ENCODE assay signal across 12 cellular contexts in genomic region chr10:95820363-95820762, GRCh38.
DNase-seq lines count a peak whose midpoint lies in the region; ATAC-seq and TF ChIP-seq lines count a peak whose summit lies in the region.
"Had no signal": no experiment of that assay in that cellular context is flagged by ENCODE, and none has a peak within 500 bp of the region (broad histone marks: within the 10 kb centered on the region; RNA-seq: fewer than 3 reads in every experiment).

No MANE protein-coding gene starts in this region.

- H4K12ac ChIP-seq in trophoblast cell (ENCODE audit: low read depth, low read length) = no peak overlapping the region

- H3K79me1 ChIP-seq in trophoblast cell (ENCODE audit: low read length) = peaks cover 5% of the 10 kb centered on the region

- no peak overlapping the region for H3K23ac ChIP-seq in trophoblast cell (ENCODE audit: low read length)

- H3K4me1 Mint-ChIP-seq in CD4-positive, CD25-positive, alpha-beta regulatory T cell = peaks cover 6 to 62% (median 15%) of the 10 kb centered on the region in 4 donors

- no peak overlapping the region for H3K14ac ChIP-seq in trophoblast cell (ENCODE audit: low read length)

- no peak overlapping the region for H2BK12ac ChIP-seq in trophoblast cell (ENCODE audit: low read length)

- intact Hi-C loops in transverse colon (cut with DNase I; ENCODE audit: low total_unique reads) = no loop called here

- no peak overlapping the region for H3K4ac ChIP-seq in trophoblast cell (ENCODE audit: low read depth, low read length)

- no peak overlapping the region for H2AFZ ChIP-seq in trophoblast cell (ENCODE audit: insufficient read depth, low read length, poor library complexity)

- ATAC-seq in CD4-positive, CD25-positive, alpha-beta regulatory T cell (ENCODE audit: low read depth in 2 of 2) = no peak
- ATAC-seq in GM19043 (IDR thresholded peaks at IDR 0.05; ENCODE audit: low read depth, unreplicated experiment) = peak; percentile 42
- ATAC-seq in HG03097 (IDR thresholded peaks at IDR 0.05; ENCODE audit: low FRiP score, unreplicated experiment) = peak; percentile 43

- no peak for DNase-seq in CD4-positive, CD25-positive, alpha-beta regulatory T cell
- peak; percentile 20 for DNase-seq in SKM-1 treated with dmso at 0.1 percent for 144 hours (lab: John Stamatoyannopoulos, UW; ENCODE audit: unreplicated experiment)
- DNase-seq in trophoblast cell = no peak
- DNase-seq in cerebellar cortex (ENCODE audit: low spot score) = no peak
- no peak for DNase-seq in transverse colon
- DNase-seq in SW 1271 (lab: John Stamatoyannopoulos, UW) = no peak
- DNase-seq: GOT3; midbrain; stimulated activated naive CD4-positive, alpha-beta T cell had no signal

- H3K9me3 ChIP-seq in CD4-positive, CD25-positive, alpha-beta regulatory T cell (ENCODE audit: control insufficient read depth in 2 of 2, low read length in 2 of 2) = no peaks in the 10 kb centered on the region
- H3K9me3 ChIP-seq in trophoblast cell (ENCODE audit: insufficient read depth, low read depth, low read length) = no peaks in the 10 kb centered on the region
- H3K9me3 ChIP-seq in transverse colon = no peaks in the 10 kb centered on the region

- H3K4me3 Mint-ChIP-seq in CD4-positive, CD25-positive, alpha-beta regulatory T cell = no peak overlapping the region

- no peaks in the 10 kb centered on the region for H3K27me3 Mint-ChIP-seq in CD4-positive, CD25-positive, alpha-beta regulatory T cell

- no peaks in the 10 kb centered on the region for H3K27me3 ChIP-seq in CD4-positive, CD25-positive, alpha-beta regulatory T cell (ENCODE audit: control insufficient read depth, insufficient read depth, low read length)
- no peaks in the 10 kb centered on the region for H3K27me3 ChIP-seq in trophoblast cell (ENCODE audit: insufficient read depth, low read length)
- H3K27me3 ChIP-seq in transverse colon = no peaks in the 10 kb centered on the region

- H3K79me2 ChIP-seq in trophoblast cell (ENCODE audit: control insufficient read depth, insufficient read depth, low read length, poor library complexity) = no peaks in the 10 kb centered on the region

- H4K8ac ChIP-seq in trophoblast cell (ENCODE audit: low read depth, low read length) = no peak overlapping the region

- TF ChIP-seq EP300 in transverse colon (IDR thresholded peaks at IDR 0.05; ENCODE audit: low read depth) = no peak

- no peak for TF ChIP-seq CTCF in transverse colon (IDR thresholded peaks at IDR 0.05)

- H3K18ac ChIP-seq in trophoblast cell (ENCODE audit: low read length) = no peak overlapping the region

- no peak overlapping the region for H2BK120ac ChIP-seq in trophoblast cell (ENCODE audit: insufficient read depth, low read length, poor library complexity)

- no peak for TF ChIP-seq POLR2A in transverse colon (IDR thresholded peaks at IDR 0.05)

- H3K27ac Mint-ChIP-seq in CD4-positive, CD25-positive, alpha-beta regulatory T cell = peak overlapping the region in 2 of 3 donors; percentile 21 to 75

- peaks cover 0 to 4% (median 0%) of the 10 kb centered on the region in 7 donors for H3K9me3 Mint-ChIP-seq in CD4-positive, CD25-positive, alpha-beta regulatory T cell

- H4K91ac ChIP-seq in trophoblast cell (ENCODE audit: low read depth, low read length) = no peak overlapping the region

- H2BK5ac ChIP-seq in trophoblast cell (ENCODE audit: low read depth, low read length, poor library complexity) = no peak overlapping the region

- H3K4me3 ChIP-seq in CD4-positive, CD25-positive, alpha-beta regulatory T cell (ENCODE audit: low read depth, low read length) = no peak overlapping the region
- H3K4me3 ChIP-seq in trophoblast cell (ENCODE audit: low read depth, low read length) = no peak overlapping the region
- no peak overlapping the region for H3K4me3 ChIP-seq in transverse colon
- H3K4me3 ChIP-seq: coronary artery had no signal

- peak overlapping the region; percentile 51 for H3K27ac ChIP-seq in CD4-positive, CD25-positive, alpha-beta regulatory T cell (ENCODE audit: insufficient read depth, low read length, poor library complexity, severe bottlenecking)
- H3K27ac ChIP-seq in trophoblast cell (ENCODE audit: low read depth, low read length) (no peak overlapping the region), transverse colon (no peak overlapping the region)
- H3K27ac ChIP-seq: coronary artery had no signal

- H3K4me1 ChIP-seq in CD4-positive, CD25-positive, alpha-beta regulatory T cell (ENCODE audit: control insufficient read depth, insufficient read depth, low read length, poor library complexity, severe bottlenecking) = peaks cover 8% of the 10 kb centered on the region
- H3K4me1 ChIP-seq in trophoblast cell (ENCODE audit: control insufficient read depth in 1 of 2, insufficient read depth in 2 of 2, low read length in 2 of 2) (peaks cover 6 to 11% of the 10 kb centered on the region in 2 experiments), transverse colon (peaks cover 0 to 13% (median 1%) of the 10 kb centered on the region in 4 donors)

- H3K36me3 Mint-ChIP-seq in CD4-positive, CD25-positive, alpha-beta regulatory T cell = no peaks in the 10 kb centered on the region

- no peaks in the 10 kb centered on the region for H3K36me3 ChIP-seq in CD4-positive, CD25-positive, alpha-beta regulatory T cell (ENCODE audit: control insufficient read depth, insufficient read depth, low read length)
- no peaks in the 10 kb centered on the region for H3K36me3 ChIP-seq in trophoblast cell (ENCODE audit: control insufficient read depth in 1 of 2, insufficient read depth in 2 of 2, low read length in 2 of 2)
- H3K36me3 ChIP-seq in transverse colon = no peaks in the 10 kb centered on the region

- WGBS in trophoblast cell (ENCODE audit: extremely low coverage, insufficient coverage, insufficient read length) = no CpG with 5 or more reads among the region's 3 CpGs
- 68 to 73% methylated on average over 3 of the region's 3 CpGs for WGBS in transverse colon (ENCODE audit: low coverage in 1 of 2), 2 donors

- H3K9ac ChIP-seq in trophoblast cell (ENCODE audit: low read length) = no peak overlapping the region

- no peak overlapping the region for H2AK5ac ChIP-seq in trophoblast cell (ENCODE audit: low read length)

- no peak overlapping the region for H3K4me2 ChIP-seq in trophoblast cell (ENCODE audit: low read length)

- in situ Hi-C loops in transverse colon (cut with MboI; ENCODE audit: low pct_ligation_motif_present in 1 of 4, low pct_unique_long_range_greater_than_20kb in 1 of 4, low sequenced_read_pairs in 3 of 4) = no loop called here

Comparison
In these comparisons a context has a peak if more than half of its experiments do, and no peak if none do; other contexts are left out.
1. ATAC-seq: peak in GM19043 (single experiment) and HG03097 (single experiment); none in CD4-positive, CD25-positive, alpha-beta regulatory T cell (0 of 2).